Comparison of ENCODE assay signal across 10 cellular contexts in genomic region chr10:120600871-120601644, GRCh38.
A peak's percentile ranks its signal among the peaks of the same experiment; 100 is the strongest.
DNase-seq lines count a peak whose midpoint lies in the region; ATAC-seq and TF ChIP-seq lines count a peak whose summit lies in the region.
"Had no signal": no experiment of that assay in that cellular context is flagged by ENCODE, and none has a peak within 500 bp of the region (broad histone marks: within the 10 kb centered on the region; RNA-seq: fewer than 3 reads in every experiment).

No MANE protein-coding gene starts in this region.

- H3K4me1 ChIP-seq in OCI-LY7 (ENCODE audit: insufficient read depth, low read length, poor library complexity, severe bottlenecking) (no peaks in the 10 kb centered on the region), hepatocyte (ENCODE audit: insufficient read depth) (no peaks in the 10 kb centered on the region), esophagus squamous epithelium (no peaks in the 10 kb centered on the region)
- H3K4me1 ChIP-seq: sigmoid colon had no signal

- no peak for DNase-seq in AG10803 (ENCODE audit: low read depth)
- DNase-seq in OCI-LY7 (ENCODE audit: low spot score) = no peak
- peak; percentile 17 for DNase-seq in hepatocyte (ENCODE audit: low spot score)
- DNase-seq in esophagus squamous epithelium (lab: John Stamatoyannopoulos, UW) = no peak
- no peak for DNase-seq in effector CD8-positive, alpha-beta T cell (lab: John Stamatoyannopoulos, UW)
- DNase-seq in AML-193 (lab: John Stamatoyannopoulos, UW) = no peak
- DNase-seq: sigmoid colon, trophoblast cell had no signal

- H3K79me2 ChIP-seq in OCI-LY7 (ENCODE audit: insufficient read depth, low read depth, low read length) (no peaks in the 10 kb centered on the region), hepatocyte (no peaks in the 10 kb centered on the region)

- peak; percentile 45 for TF ChIP-seq CTCF in AG10803 (conservative IDR thresholded peaks at IDR 0.05; ENCODE audit: low read length)
- TF ChIP-seq CTCF in OCI-LY7 (conservative IDR thresholded peaks at IDR 0.05; ENCODE audit: low read length) = peak; percentile 39; the same call in 1 of the 2 replicates
- peak; percentile 11 for TF ChIP-seq CTCF in hepatocyte (IDR thresholded peaks at IDR 0.05; ENCODE audit: poor library complexity)
- TF ChIP-seq CTCF in esophagus squamous epithelium (IDR thresholded peaks at IDR 0.05) = no peak

- POLR2A ChIA-PET in OCI-LY7 (lab: Charles Lee) = no interaction called here

- H4K20me1 ChIP-seq in OCI-LY7 (ENCODE audit: insufficient read depth, low read length) = no peaks in the 10 kb centered on the region
- H4K20me1 ChIP-seq in hepatocyte (ENCODE audit: insufficient read depth, poor library complexity, severe bottlenecking) = no peaks in the 10 kb centered on the region

- no peak for TF ChIP-seq POLR2A in esophagus squamous epithelium (IDR thresholded peaks at IDR 0.05)

- H3K27ac ChIP-seq in OCI-LY7 (ENCODE audit: low read depth, low read length, poor library complexity, severe bottlenecking) = no peak overlapping the region
- no peak overlapping the region for H3K27ac ChIP-seq in hepatocyte
- no peak overlapping the region for H3K27ac ChIP-seq in esophagus squamous epithelium
- H3K27ac ChIP-seq: sigmoid colon had no signal

- no peak overlapping the region for H3K4me2 ChIP-seq in OCI-LY7 (ENCODE audit: low read length)
- no peak overlapping the region for H3K4me2 ChIP-seq in hepatocyte

- 90% methylated on average over 12 of the region's 12 CpGs for WGBS in hepatocyte (ENCODE audit: low lambda C conversion rate, missing lambda C conversion rate)
- WGBS in esophagus squamous epithelium, 2 donors = 60 to 76% methylated on average over 10 to 12 of the region's 12 CpGs

- H3K4me3 ChIP-seq in AG10803 (ENCODE audit: low read length) (no peak overlapping the region), OCI-LY7 (ENCODE audit: low read depth, low read length, poor library complexity, severe bottlenecking) (no peak overlapping the region), hepatocyte (no peak overlapping the region), esophagus squamous epithelium (no peak overlapping the region)
- H3K4me3 ChIP-seq: sigmoid colon had no signal

- H3K9me2 ChIP-seq in OCI-LY7 (ENCODE audit: insufficient read depth, low read length) (no peaks in the 10 kb centered on the region), hepatocyte (replicated peaks; ENCODE audit: insufficient read depth) (no peaks in the 10 kb centered on the region)

- ATAC-seq in GM21367 (IDR thresholded peaks at IDR 0.05; ENCODE audit: unreplicated experiment) (peak; percentile 37), HG03025 (IDR thresholded peaks at IDR 0.05; ENCODE audit: low FRiP score, unreplicated experiment) (no peak)

- H2AFZ ChIP-seq in OCI-LY7 (ENCODE audit: low read length) (no peak overlapping the region), hepatocyte (no peak overlapping the region)

- no TSS peak for BruUV-seq in OCI-LY7 (replicated peaks; lab: Mats Ljungman, UMichigan)

- intact Hi-C loops in OCI-LY7 (cut with micrococcal nuclease; ENCODE audit: unreplicated experiment) = no loop called here
- intact Hi-C loops in esophagus squamous epithelium (cut with DNase I) = no loop called here

- H3K27me3 ChIP-seq in hepatocyte (no peaks in the 10 kb centered on the region), esophagus squamous epithelium (peaks cover 0 to 6% (median 0%) of the 10 kb centered on the region in 4 donors)
- H3K27me3 ChIP-seq: sigmoid colon had no signal

- H3K36me3 ChIP-seq in OCI-LY7 (ENCODE audit: insufficient read depth, low read length) (no peaks in the 10 kb centered on the region), hepatocyte (replicated peaks; ENCODE audit: insufficient read depth, low read depth) (no peaks in the 10 kb centered on the region), esophagus squamous epithelium (no peaks in the 10 kb centered on the region)
- H3K36me3 ChIP-seq: sigmoid colon had no signal

- CTCF ChIA-PET in OCI-LY7 (lab: Charles Lee; ENCODE audit: unreplicated experiment) = no interaction called here

- H3K9me3 ChIP-seq in OCI-LY7 (ENCODE audit: low read length) (no peaks in the 10 kb centered on the region), hepatocyte (ENCODE audit: low read depth) (no peaks in the 10 kb centered on the region), esophagus squamous epithelium (no peaks in the 10 kb centered on the region)
- H3K9me3 ChIP-seq: sigmoid colon had no signal

Comparison
In these comparisons a context has a peak if more than half of its experiments do, and no peak if none do; other contexts are left out.
1. CTCF ChIP-seq: peak in AG10803 (single experiment), OCI-LY7 (single experiment) and hepatocyte (single experiment); none in esophagus squamous epithelium (0 of 6).